Comparison of ENCODE assay signal across 28 cellular contexts in the genomic region with DNA sequence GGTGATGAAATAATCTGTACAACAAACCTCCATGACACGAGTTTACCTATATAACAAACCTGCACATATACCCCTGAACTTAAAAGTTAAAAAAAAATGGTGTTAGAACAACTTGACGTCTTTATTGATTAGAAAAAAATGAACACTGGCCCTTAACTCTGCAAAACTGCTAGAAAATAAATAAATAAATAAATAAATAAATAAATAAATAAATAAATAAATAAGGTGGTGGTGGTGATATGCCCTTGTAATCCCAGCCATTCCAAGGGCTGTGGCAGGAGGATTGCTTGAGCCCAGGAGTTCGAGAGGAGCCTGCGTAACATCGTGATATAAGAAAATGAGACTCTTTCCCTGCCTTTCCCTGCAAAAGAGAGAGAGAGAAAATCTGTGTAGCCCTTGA.
"Had no signal": no experiment of that assay in that cellular context is flagged by ENCODE, and none has a peak within 500 bp of the region (broad histone marks: within the 10 kb centered on the region; RNA-seq: fewer than 3 reads in every experiment).

No MANE protein-coding gene starts in this region.

- H3K27ac Mint-ChIP-seq: effector memory CD8-positive, alpha-beta T cell; naive B cell; neural progenitor cell; stimulated activated naive B cell treated with anti-CD40 and anti-IgM and Interleukin-4, amounts not matched to agents 10 μg/mL and 1 μg/mL and 100 μg/mL, for 72 hours; stimulated activated naive CD8-positive, alpha-beta T cell treated with anti-CD3 and anti-CD28 coated beads, Interleukin-15, Interleukin-2, amounts not matched to agents 100 ng/mL and 50 ng/mL, for 24 hours had no signal

- H3K9me3 ChIP-seq: esophagus squamous epithelium, heart right ventricle, left ventricle myocardium inferior, lower lobe of right lung, mucosa of descending colon, prostate gland, right atrium auricular region, sigmoid colon, thoracic aorta, tibial nerve, upper lobe of right lung, uterus had no signal

- H3K27ac ChIP-seq: coronary artery, esophagus squamous epithelium, left ventricle myocardium inferior, neural progenitor cell, prostate gland, right atrium auricular region, thoracic aorta, tibial nerve, upper lobe of right lung, uterus had no signal

- H3K4me1 Mint-ChIP-seq: neural progenitor cell had no signal

- H3K27me3 ChIP-seq: esophagus squamous epithelium, heart right ventricle, neural progenitor cell, right atrium auricular region, sigmoid colon, spleen, tibial nerve, upper lobe of right lung, uterus had no signal

- H2AFZ ChIP-seq: neural progenitor cell had no signal

- FAIRE-seq: endometrium, islet of Langerhans had no signal

- H3K4me2 ChIP-seq: neural progenitor cell had no signal

- DNase-seq: effector memory CD8-positive, alpha-beta T cell; erythroblast; esophagus squamous epithelium; foreskin melanocyte; glutamatergic neuron; heart right ventricle; hippocampal formation; left colon; left ventricle myocardium inferior; lower lobe of right lung; mucosa of descending colon; naive B cell; sigmoid colon; spleen; stimulated activated naive B cell treated with anti-CD40 and anti-IgM and Interleukin-4, amounts not matched to agents 10 μg/mL and 1 μg/mL and 100 μg/mL, for 72 hours; upper lobe of right lung; uterus had no signal

- H3K9me3 Mint-ChIP-seq: effector memory CD8-positive, alpha-beta T cell had no signal

- H3K4me3 ChIP-seq: coronary artery, esophagus squamous epithelium, heart right ventricle, left ventricle myocardium inferior, lower lobe of right lung, mucosa of descending colon, neural progenitor cell, prostate gland, right atrium auricular region, sigmoid colon, spleen, thoracic aorta, tibial nerve, upper lobe of right lung, uterus had no signal

- ATAC-seq: effector memory CD8-positive, alpha-beta T cell; natural killer cell treated with Interleukin-12 subunit alpha and Interleukin-12 subunit beta and Interleukin-15 and Interleukin-18, amount 100 ng/mL, for 72 hours; stimulated activated naive B cell treated with anti-CD40 and anti-IgM and Interleukin-4, amounts not matched to agents 10 μg/mL and 1 μg/mL and 100 μg/mL, for 72 hours had no signal

- H3K4me3 Mint-ChIP-seq: effector memory CD8-positive, alpha-beta T cell; mesothelial cell of epicardium; naive B cell; natural killer cell treated with Interleukin-12 subunit alpha and Interleukin-12 subunit beta and Interleukin-15 and Interleukin-18, amount 100 ng/mL, for 72 hours; neural progenitor cell; stimulated activated naive B cell treated with anti-CD40 and anti-IgM and Interleukin-4, amounts not matched to agents 10 μg/mL and 1 μg/mL and 100 μg/mL, for 72 hours; stimulated activated naive CD8-positive, alpha-beta T cell treated with anti-CD3 and anti-CD28 coated beads, Interleukin-15, Interleukin-2, amounts not matched to agents 100 ng/mL and 50 ng/mL, for 24 hours had no signal

- H3K27me3 Mint-ChIP-seq: effector memory CD8-positive, alpha-beta T cell; naive B cell; natural killer cell treated with Interleukin-12 subunit alpha and Interleukin-12 subunit beta and Interleukin-15 and Interleukin-18, amount 100 ng/mL, for 72 hours; stimulated activated naive B cell treated with anti-CD40 and anti-IgM and Interleukin-4, amounts not matched to agents 10 μg/mL and 1 μg/mL and 100 μg/mL, for 72 hours; stimulated activated naive CD8-positive, alpha-beta T cell treated with anti-CD3 and anti-CD28 coated beads, Interleukin-15, Interleukin-2, amounts not matched to agents 100 ng/mL and 50 ng/mL, for 24 hours had no signal

- H3K36me3 ChIP-seq: prostate gland, right atrium auricular region, thoracic aorta, uterus had no signal

- H3K4me1 ChIP-seq: neural progenitor cell, prostate gland had no signal

- H3K9ac ChIP-seq: neural progenitor cell had no signal
